23 cellular contexts compared by ENCODE assay signal in the genomic region with DNA sequence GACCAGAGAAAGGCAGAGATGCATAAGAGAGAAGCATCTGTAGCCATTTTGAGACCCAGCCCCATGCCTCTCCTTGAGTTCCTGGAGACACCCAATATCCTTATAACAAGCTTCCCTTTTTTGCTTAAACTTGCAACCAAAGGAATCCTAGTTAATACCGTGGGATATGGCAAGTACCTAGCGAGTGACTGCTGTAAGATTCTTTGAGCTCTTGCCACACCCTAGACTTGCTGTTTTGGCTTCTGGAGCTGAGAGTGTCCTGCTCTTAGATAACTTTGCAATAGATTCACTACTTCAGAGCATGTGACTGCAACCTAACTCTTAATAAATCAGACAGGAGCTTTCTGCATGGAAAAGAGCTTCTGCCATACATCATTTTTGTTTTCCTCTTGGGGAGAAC. TPM values are rescaled to one million over a fixed set of nuclear protein-coding genes. Genes with fewer than 3 reads are reported as not detected.
DNase-seq lines count a peak whose midpoint lies in the region; ATAC-seq, FAIRE-seq and TF ChIP-seq lines count a peak whose summit lies in the region.
"Had no signal": no experiment of that assay in that cellular context is flagged by ENCODE, and none has a peak within 500 bp of the region (broad histone marks: within the 10 kb centered on the region; RNA-seq: fewer than 3 reads in every experiment).

No MANE protein-coding gene starts in this region.

- peak; percentile 10 for DNase-seq in NCI-H82 treated with DMSO at 0.1 percent for 48 hours (lab: John Stamatoyannopoulos, UW; ENCODE audit: unreplicated experiment)
- DNase-seq in NCI-H82 (lab: John Stamatoyannopoulos, UW) = no peak
- no peak for DNase-seq in bronchial epithelial cell (ENCODE audit: low read depth)
- DNase-seq in nephron progenitor cell = no peak
- DNase-seq in activated naive CD4-positive, alpha-beta T cell treated with anti-CD3 and anti-CD28 coated beads, Interleukin-2, amount 50 U/mL, for 16 hours = no peak
- DNase-seq in right cardiac atrium = no peak
- DNase-seq in cortex of kidney (lab: John Stamatoyannopoulos, UW) = no peak
- no peak for DNase-seq in NCI-H69 (lab: John Stamatoyannopoulos, UW)
- DNase-seq: 8988T; Calu3; CD8-positive, alpha-beta T cell; KG1; NCI-H1417 treated with DMSO at 0.1 percent for 48 hours; NCI-H187 treated with DMSO at 0.1 percent for 48 hours; NCI-H226; NCI-H526 had no signal

- intact Hi-C loops in right cardiac atrium (cut with DNase I) = no loop called here

- H3K4me1 Mint-ChIP-seq in nephron progenitor cell = peaks cover 35% of the 10 kb centered on the region
- H3K4me1 Mint-ChIP-seq: B cell had no signal

- H3K27me3 ChIP-seq in bronchial epithelial cell (ENCODE audit: control insufficient read depth, insufficient read depth, low read length) (no peaks in the 10 kb centered on the region), right cardiac atrium (ENCODE audit: control insufficient read depth, insufficient read depth) (no peaks in the 10 kb centered on the region)

- no peak overlapping the region for H3K27ac ChIP-seq in right cardiac atrium (ENCODE audit: low read length)

- peaks cover 10% of the 10 kb centered on the region for H3K27me3 Mint-ChIP-seq in nephron progenitor cell (ENCODE audit: low read depth, poor library complexity)

- TF ChIP-seq CTCF in bronchial epithelial cell (IDR thresholded peaks at IDR 0.05; ENCODE audit: insufficient read depth, low read length, severe bottlenecking) = no peak
- TF ChIP-seq CTCF in nephron progenitor cell (IDR thresholded peaks at IDR 0.05) = no peak

- peak; percentile 36 for FAIRE-seq in bronchial epithelial cell (lab: Jason Lieb, UNC)
- FAIRE-seq: GM12891, GM19239, HepG2, RCC 7860 had no signal

- no peaks in the 10 kb centered on the region for H3K4me1 ChIP-seq in right cardiac atrium (ENCODE audit: control insufficient read depth, insufficient read depth, low read length)

- no peaks in the 10 kb centered on the region for H3K9me3 ChIP-seq in right cardiac atrium (ENCODE audit: control insufficient read depth, low read length)

- H3K36me3 ChIP-seq in bronchial epithelial cell (ENCODE audit: control insufficient read depth, insufficient read depth, low read length) = no peaks in the 10 kb centered on the region

- ATAC-seq in right cardiac atrium = no peak
- ATAC-seq: CD8-positive, alpha-beta T cell; HCT116; HepG2; Right ventricle myocardium inferior had no signal

- H3K4me3 Mint-ChIP-seq in nephron progenitor cell = no peak overlapping the region
- H3K4me3 Mint-ChIP-seq: B cell; CD8-positive, alpha-beta T cell had no signal

- H3K4me3 ChIP-seq in bronchial epithelial cell (ENCODE audit: low read depth, low read length) (no peak overlapping the region), right cardiac atrium (ENCODE audit: low read length) (no peak overlapping the region)

- peak overlapping the region; percentile 87 for H3K27ac Mint-ChIP-seq in nephron progenitor cell
- H3K27ac Mint-ChIP-seq: B cell; CD8-positive, alpha-beta T cell had no signal

- H3K36me3 Mint-ChIP-seq in nephron progenitor cell (ENCODE audit: low read depth) = no peaks in the 10 kb centered on the region
- H3K36me3 Mint-ChIP-seq: CD8-positive, alpha-beta T cell had no signal

- WGBS in right cardiac atrium = 75% methylated on average over 2 of the region's 2 CpGs

- peaks cover 6% of the 10 kb centered on the region for H3K9me3 Mint-ChIP-seq in nephron progenitor cell
- H3K9me3 Mint-ChIP-seq: CD8-positive, alpha-beta T cell had no signal

RNA-seq across cellular contexts. Expression of gene AKAP1, which starts 58.3 kb away (rescaled TPM):
- total RNA-seq in bronchial epithelial cell (20.4 and 30.0 TPM in 2 replicates), right cardiac atrium (100 to 1,000 TPM in 3 of 4 donors, 10 to 100 TPM in 1; 92.3 to 194 (median 175) TPM)
- polyA plus RNA-seq in right cardiac atrium = 94.4 TPM
